11 cellular contexts compared by ENCODE assay signal in the genomic region with DNA sequence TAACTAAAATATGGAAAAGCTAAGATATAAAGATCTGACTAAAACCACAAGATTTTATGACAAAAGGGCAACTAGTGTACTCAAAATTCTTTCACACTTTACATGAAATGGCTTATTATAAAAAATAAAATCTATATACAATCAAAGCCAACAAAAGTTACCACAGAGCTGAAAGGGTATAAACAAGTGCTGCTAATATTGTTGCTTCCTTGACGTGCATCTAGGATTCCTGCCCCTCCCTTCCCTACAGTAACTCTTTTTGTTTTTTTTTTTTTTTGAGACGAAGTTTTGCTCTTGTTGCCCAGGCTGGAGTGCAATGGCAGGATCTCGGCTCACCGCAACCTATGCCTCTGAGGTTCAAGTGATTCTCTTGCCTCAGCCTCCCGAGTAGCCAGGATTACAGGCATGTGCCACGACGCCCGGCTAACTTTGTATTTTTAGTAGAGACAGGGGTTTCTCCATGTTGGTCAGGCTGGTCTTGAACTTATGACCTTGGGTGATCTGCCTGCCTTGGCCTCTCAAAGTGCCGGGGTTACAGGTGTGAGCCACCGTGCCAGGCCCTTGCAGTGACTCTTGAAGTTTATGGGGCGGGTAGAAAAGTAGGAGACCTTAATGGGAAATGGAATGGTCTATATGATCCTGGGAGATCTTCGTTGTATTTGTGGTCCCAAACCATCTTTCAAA. TPM values are rescaled to one million over a fixed set of nuclear protein-coding genes. Genes with fewer than 3 reads are reported as not detected.
DNase-seq lines count a peak whose midpoint lies in the region; ATAC-seq and TF ChIP-seq lines count a peak whose summit lies in the region.
"Had no signal": no experiment of that assay in that cellular context is flagged by ENCODE, and none has a peak within 500 bp of the region (broad histone marks: within the 10 kb centered on the region; RNA-seq: fewer than 3 reads in every experiment).

No MANE protein-coding gene starts in this region.

- H3K4me1 Mint-ChIP-seq in activated naive CD4-positive, alpha-beta T cell treated with anti-CD3 and anti-CD28 coated beads for 36 hours (ENCODE audit: low read depth) = peaks cover 51% of the 10 kb centered on the region
- H3K4me1 Mint-ChIP-seq in activated T-helper 1 cell treated with anti-CD3 and anti-CD28 coated beads, Interleukin-12 subunit alpha, Interleukin-12 subunit beta, Interleukin-2, Interleukin-4 antibody, amounts not matched to agents 30 ng/mL and 10 ng/mL and 1 ng/mL, durations not matched to agents 14 hours and 24 hours and 36 hours (ENCODE audit: low read depth) = peaks cover 55% of the 10 kb centered on the region

- 68 to 73% methylated on average over 12 of the region's 12 CpGs for WGBS in transverse colon (ENCODE audit: low coverage in 1 of 2), 2 donors

- peaks cover 35 to 75% of the 10 kb centered on the region in 2 donors for H3K4me1 ChIP-seq in left lung
- peaks cover 23 to 69% (median 43%) of the 10 kb centered on the region in 4 donors for H3K4me1 ChIP-seq in transverse colon
- peaks cover 16% of the 10 kb centered on the region for H3K4me1 ChIP-seq in foreskin keratinocyte

- CTCF ChIA-PET in activated naive CD4-positive, alpha-beta T cell treated with anti-CD3 and anti-CD28 coated beads for 36 hours (lab: Charles Lee) = interaction anchor here (0.6 kb wide), 2 partner anchors 284 to 391 kb away, joined by 3 read pairs; no protein-coding TSS in a partner anchor

- H3K4me3 Mint-ChIP-seq in activated naive CD4-positive, alpha-beta T cell treated with anti-CD3 and anti-CD28 coated beads for 36 hours = no peak overlapping the region
- peak overlapping the region; percentile 11 for H3K4me3 Mint-ChIP-seq in activated T-helper 1 cell treated with anti-CD3 and anti-CD28 coated beads, Interleukin-12 subunit alpha, Interleukin-12 subunit beta, Interleukin-2, Interleukin-4 antibody, amounts not matched to agents 30 ng/mL and 10 ng/mL and 1 ng/mL, durations not matched to agents 14 hours and 24 hours and 36 hours

- H3K27ac ChIP-seq in left lung (peak overlapping the region; percentile 33 to 35), transverse colon (peak overlapping the region; percentile 55 to 100 (median 68)), foreskin keratinocyte (no peak overlapping the region)

- peaks cover 51% of the 10 kb centered on the region for H3K36me3 Mint-ChIP-seq in activated naive CD4-positive, alpha-beta T cell treated with anti-CD3 and anti-CD28 coated beads for 36 hours (ENCODE audit: low read depth)
- H3K36me3 Mint-ChIP-seq in activated naive CD4-positive, alpha-beta T cell treated with anti-CD3 and anti-CD28 coated beads, Interleukin-2, amount 50 U/mL, for 72 hours = peaks cover 28 to 54% of the 10 kb centered on the region in 2 donors
- H3K36me3 Mint-ChIP-seq in activated T-helper 1 cell treated with anti-CD3 and anti-CD28 coated beads, Interleukin-12 subunit alpha, Interleukin-12 subunit beta, Interleukin-2, Interleukin-4 antibody, amounts not matched to agents 30 ng/mL and 10 ng/mL and 1 ng/mL, durations not matched to agents 14 hours and 24 hours and 36 hours (ENCODE audit: low read depth) = peaks cover 46% of the 10 kb centered on the region

- H3K9me3 ChIP-seq in left lung (no peaks in the 10 kb centered on the region), transverse colon (no peaks in the 10 kb centered on the region)

- no peaks in the 10 kb centered on the region for H3K27me3 ChIP-seq in left lung
- H3K27me3 ChIP-seq in transverse colon = no peaks in the 10 kb centered on the region
- no peaks in the 10 kb centered on the region for H3K27me3 ChIP-seq in foreskin keratinocyte

- in situ Hi-C loops in transverse colon (cut with MboI; ENCODE audit: low pct_ligation_motif_present in 1 of 4, low pct_unique_long_range_greater_than_20kb in 1 of 4, low sequenced_read_pairs in 3 of 4) = no loop called here

- intact Hi-C loops in activated naive CD4-positive, alpha-beta T cell treated with anti-CD3 and anti-CD28 coated beads for 36 hours (cut with micrococcal nuclease) = no loop called here
- intact Hi-C loops in activated T-helper 1 cell treated with anti-CD3 and anti-CD28 coated beads, Interleukin-12 subunit alpha, Interleukin-12 subunit beta, Interleukin-2, Interleukin-4 antibody, amounts not matched to agents 30 ng/mL and 10 ng/mL and 1 ng/mL, durations not matched to agents 14 hours and 24 hours and 36 hours (cut with micrococcal nuclease) = no loop called here
- intact Hi-C loops in left lung (cut with DNase I) = no loop called here
- intact Hi-C loops in transverse colon (cut with DNase I; ENCODE audit: low total_unique reads) = no loop called here

- no peak for TF ChIP-seq EP300 in transverse colon (IDR thresholded peaks at IDR 0.05; ENCODE audit: low read depth)

- TF ChIP-seq POLR2A in transverse colon (IDR thresholded peaks at IDR 0.05) = no peak

- TF ChIP-seq CTCF in left lung (IDR thresholded peaks at IDR 0.05) (no peak), transverse colon (IDR thresholded peaks at IDR 0.05) (no peak), foreskin keratinocyte (conservative IDR thresholded peaks at IDR 0.05) (no peak)

- DNase-seq in activated naive CD4-positive, alpha-beta T cell treated with anti-CD3 and anti-CD28 coated beads for 36 hours = no peak
- DNase-seq in activated naive CD4-positive, alpha-beta T cell treated with anti-CD3 and anti-CD28 coated beads, Interleukin-2, amount 50 U/mL, for 72 hours (ENCODE audit: low spot score in 2 of 2) = no peak
- DNase-seq in activated T-helper 1 cell treated with anti-CD3 and anti-CD28 coated beads, Interleukin-12 subunit alpha, Interleukin-12 subunit beta, Interleukin-2, Interleukin-4 antibody, amounts not matched to agents 30 ng/mL and 10 ng/mL and 1 ng/mL, durations not matched to agents 14 hours and 24 hours and 36 hours (ENCODE audit: low spot score) = no peak
- DNase-seq in left lung (no peak), transverse colon (no peak), COLO668 (lab: John Stamatoyannopoulos, UW; ENCODE audit: unreplicated experiment) (no peak), foreskin keratinocyte (no peak)
- DNase-seq: NCI-H146, retina had no signal

- peaks cover 0 to 11% of the 10 kb centered on the region in 2 donors for H3K36me3 ChIP-seq in left lung
- H3K36me3 ChIP-seq in transverse colon = peaks cover 0 to 6% (median 0%) of the 10 kb centered on the region in 4 donors

- H3K27ac Mint-ChIP-seq in activated naive CD4-positive, alpha-beta T cell treated with anti-CD3 and anti-CD28 coated beads for 36 hours = peak overlapping the region; percentile 98
- peak overlapping the region in 1 of 2 donors; percentile 47 for H3K27ac Mint-ChIP-seq in activated naive CD4-positive, alpha-beta T cell treated with anti-CD3 and anti-CD28 coated beads, Interleukin-2, amount 50 U/mL, for 72 hours
- no peak overlapping the region for H3K27ac Mint-ChIP-seq in activated T-helper 1 cell treated with anti-CD3 and anti-CD28 coated beads, Interleukin-12 subunit alpha, Interleukin-12 subunit beta, Interleukin-2, Interleukin-4 antibody, amounts not matched to agents 30 ng/mL and 10 ng/mL and 1 ng/mL, durations not matched to agents 14 hours and 24 hours and 36 hours

- no peaks in the 10 kb centered on the region for H3K9me3 Mint-ChIP-seq in activated naive CD4-positive, alpha-beta T cell treated with anti-CD3 and anti-CD28 coated beads for 36 hours
- no peaks in the 10 kb centered on the region for H3K9me3 Mint-ChIP-seq in activated naive CD4-positive, alpha-beta T cell treated with anti-CD3 and anti-CD28 coated beads, Interleukin-2, amount 50 U/mL, for 72 hours
- no peaks in the 10 kb centered on the region for H3K9me3 Mint-ChIP-seq in activated T-helper 1 cell treated with anti-CD3 and anti-CD28 coated beads, Interleukin-12 subunit alpha, Interleukin-12 subunit beta, Interleukin-2, Interleukin-4 antibody, amounts not matched to agents 30 ng/mL and 10 ng/mL and 1 ng/mL, durations not matched to agents 14 hours and 24 hours and 36 hours

- H3K4me3 ChIP-seq in left lung (no peak overlapping the region), transverse colon (no peak overlapping the region)

- H3K27me3 Mint-ChIP-seq in activated naive CD4-positive, alpha-beta T cell treated with anti-CD3 and anti-CD28 coated beads for 36 hours (ENCODE audit: low read depth) = no peaks in the 10 kb centered on the region
- no peaks in the 10 kb centered on the region for H3K27me3 Mint-ChIP-seq in activated T-helper 1 cell treated with anti-CD3 and anti-CD28 coated beads, Interleukin-12 subunit alpha, Interleukin-12 subunit beta, Interleukin-2, Interleukin-4 antibody, amounts not matched to agents 30 ng/mL and 10 ng/mL and 1 ng/mL, durations not matched to agents 14 hours and 24 hours and 36 hours (ENCODE audit: insufficient read depth)

- no peak for ATAC-seq in activated naive CD4-positive, alpha-beta T cell treated with anti-CD3 and anti-CD28 coated beads, Interleukin-2, amount 50 U/mL, for 72 hours
- ATAC-seq in left lung (no peak), foreskin keratinocyte (no peak)
- ATAC-seq in activated CD4-positive, CD25-positive, alpha-beta regulatory T cell treated with anti-CD3 and anti-CD28 coated beads, Interleukin-2, amount 50 U/mL, for 24 hours = no peak
- ATAC-seq: SK-N-SH treated with all-trans-retinoic acid at 6 μM for 48 hours had no signal

RNA-seq across cellular contexts. Expression of gene SRSF4, which starts 4.5 kb away (rescaled TPM):
- total RNA-seq in activated naive CD4-positive, alpha-beta T cell treated with anti-CD3 and anti-CD28 coated beads for 36 hours = 100 to 1,000 TPM; 166 to 170 TPM
- 100 to 1,000 TPM; 139 to 163 TPM for total RNA-seq in activated naive CD4-positive, alpha-beta T cell treated with anti-CD3 and anti-CD28 coated beads, Interleukin-2, amount 50 U/mL, for 72 hours
- total RNA-seq in activated T-helper 1 cell treated with anti-CD3 and anti-CD28 coated beads, Interleukin-12 subunit alpha, Interleukin-12 subunit beta, Interleukin-2, Interleukin-4 antibody, amounts not matched to agents 30 ng/mL and 10 ng/mL and 1 ng/mL, durations not matched to agents 14 hours and 24 hours and 36 hours = 129 and 135 TPM in 2 replicates
- total RNA-seq in left lung = 10 to 100 TPM; 66.0 to 70.0 TPM
- total RNA-seq in transverse colon = 10 to 100 TPM; 67.3 to 98.0 (median 72.4) TPM
- total RNA-seq in foreskin keratinocyte = 50.4 and 64.0 TPM in 2 replicates
- polyA plus RNA-seq in foreskin keratinocyte = 53.7 and 64.9 TPM in 2 replicates

RNA-seq across cellular contexts. Expression of gene TMEM200B, which starts 53.5 kb away (rescaled TPM):
- 1 to 10 TPM; 2.6 to 2.7 TPM for total RNA-seq in activated naive CD4-positive, alpha-beta T cell treated with anti-CD3 and anti-CD28 coated beads for 36 hours
- 1 to 10 TPM in 1 of 2 donors, under 1 TPM in 1; 0.43 to 4.0 TPM for total RNA-seq in activated naive CD4-positive, alpha-beta T cell treated with anti-CD3 and anti-CD28 coated beads, Interleukin-2, amount 50 U/mL, for 72 hours
- total RNA-seq in activated T-helper 1 cell treated with anti-CD3 and anti-CD28 coated beads, Interleukin-12 subunit alpha, Interleukin-12 subunit beta, Interleukin-2, Interleukin-4 antibody, amounts not matched to agents 30 ng/mL and 10 ng/mL and 1 ng/mL, durations not matched to agents 14 hours and 24 hours and 36 hours = 0.47 and 0.56 TPM in 2 replicates
- total RNA-seq in left lung (1 to 10 TPM; 5.7 to 6.2 TPM), transverse colon (1 to 10 TPM; 1.6 to 7.5 (median 4.2) TPM), foreskin keratinocyte (7.4 and 8.7 TPM in 2 replicates)
- polyA plus RNA-seq in foreskin keratinocyte = 6.6 and 7.2 TPM in 2 replicates

RNA-seq across cellular contexts. Expression of gene MECR, which starts 53.6 kb away (rescaled TPM):
- total RNA-seq in activated naive CD4-positive, alpha-beta T cell treated with anti-CD3 and anti-CD28 coated beads for 36 hours = 10 to 100 TPM; 35.7 to 36.3 TPM
- total RNA-seq in activated naive CD4-positive, alpha-beta T cell treated with anti-CD3 and anti-CD28 coated beads, Interleukin-2, amount 50 U/mL, for 72 hours = 10 to 100 TPM; 25.7 to 33.0 TPM
- total RNA-seq in activated T-helper 1 cell treated with anti-CD3 and anti-CD28 coated beads, Interleukin-12 subunit alpha, Interleukin-12 subunit beta, Interleukin-2, Interleukin-4 antibody, amounts not matched to agents 30 ng/mL and 10 ng/mL and 1 ng/mL, durations not matched to agents 14 hours and 24 hours and 36 hours = 34.5 and 36.4 TPM in 2 replicates
- total RNA-seq in left lung (10 to 100 TPM; 19.2 to 20.6 TPM), transverse colon (10 to 100 TPM in 2 of 4 donors, 1 to 10 TPM in 1, not detected in 1; 5.2 to 16.0 (median 12.2) TPM), foreskin keratinocyte (30.5 and 35.7 TPM in 2 replicates)
- 31.7 and 33.6 TPM in 2 replicates for polyA plus RNA-seq in foreskin keratinocyte

RNA-seq across cellular contexts. Expression of gene PTPRU, which starts 59.2 kb away (rescaled TPM):
- under 1 TPM; 0.15 to 0.38 TPM for total RNA-seq in activated naive CD4-positive, alpha-beta T cell treated with anti-CD3 and anti-CD28 coated beads for 36 hours
- 1 to 10 TPM in 1 of 2 donors, not detected in 1; 2.0 TPM for total RNA-seq in activated naive CD4-positive, alpha-beta T cell treated with anti-CD3 and anti-CD28 coated beads, Interleukin-2, amount 50 U/mL, for 72 hours
- total RNA-seq in activated T-helper 1 cell treated with anti-CD3 and anti-CD28 coated beads, Interleukin-12 subunit alpha, Interleukin-12 subunit beta, Interleukin-2, Interleukin-4 antibody, amounts not matched to agents 30 ng/mL and 10 ng/mL and 1 ng/mL, durations not matched to agents 14 hours and 24 hours and 36 hours = 0.67 and 0.76 TPM in 2 replicates
- total RNA-seq in left lung = 10 to 100 TPM; 28.8 to 45.4 TPM
- total RNA-seq in transverse colon = 1 to 10 TPM; 5.6 to 9.7 (median 7.4) TPM
- 16.1 and 17.5 TPM in 2 replicates for total RNA-seq in foreskin keratinocyte
- polyA plus RNA-seq in foreskin keratinocyte = 8.6 and 9.4 TPM in 2 replicates
